28 cellular contexts compared by ENCODE assay signal in genomic region chr19:30358319-30358718, GRCh38. TPM values are rescaled to one million over a fixed set of nuclear protein-coding genes. Genes with fewer than 3 reads are reported as not detected.
DNase-seq lines count a peak whose midpoint lies in the region; ATAC-seq and TF ChIP-seq lines count a peak whose summit lies in the region.
"Had no signal": no experiment of that assay in that cellular context is flagged by ENCODE, and none has a peak within 500 bp of the region (broad histone marks: within the 10 kb centered on the region; RNA-seq: fewer than 3 reads in every experiment).

No MANE protein-coding gene starts in this region.

- peak; percentile 12 for DNase-seq in activated CD8-positive, alpha-beta memory T cell treated with anti-CD3 and anti-CD28 coated beads, Interleukin-2, amount 50 U/mL, for 48 hours
- DNase-seq in activated CD8-positive, alpha-beta memory T cell treated with anti-CD3 and anti-CD28 coated beads, Interleukin-2, amount 10 ng/mL, durations not matched to agents 7 days and 5 days: no peak
- DNase-seq in mesenteric fat pad (ENCODE audit: low spot score) (peak; percentile 73), osteocyte (ENCODE audit: extremely low spot score, unreplicated experiment) (peak; percentile 73), substantia nigra (lab: John Stamatoyannopoulos, UW) (no peak), mesenchymal stem cell (no peak), iPS-NIHi11 (ENCODE audit: low spot score) (no peak)
- DNase-seq: ACHN; BE2C; C1 segment of cervical spinal cord; CD4-positive, alpha-beta memory T cell; CD4-positive, CD25-positive, alpha-beta regulatory T cell; CD8-positive, alpha-beta memory T cell; COR-L47; DMS53; DMS79; DND-41; EL; GDM1 had no signal

- no peak overlapping the region for H3K9ac ChIP-seq in mesenchymal stem cell (ENCODE audit: low read length)
- H3K9ac ChIP-seq: BLaER1 had no signal

- no peak overlapping the region for H4K8ac ChIP-seq in mesenchymal stem cell (ENCODE audit: low read length)

- H3K4me3 ChIP-seq in mesenchymal stem cell (ENCODE audit: insufficient read depth in 1 of 2, low read depth in 1 of 2, low read length in 2 of 2): no peak overlapping the region
- H3K4me3 ChIP-seq: A549, BLaER1, GM12878 had no signal

- H3K9me3 Mint-ChIP-seq in activated CD8-positive, alpha-beta memory T cell treated with anti-CD3 and anti-CD28 coated beads, Interleukin-2, amount 10 ng/mL, durations not matched to agents 7 days and 5 days (ENCODE audit: low read depth): no peaks in the 10 kb centered on the region
- peaks cover 11% of the 10 kb centered on the region for H3K9me3 Mint-ChIP-seq in osteocyte (ENCODE audit: unreplicated experiment)
- H3K9me3 Mint-ChIP-seq: CD4-positive, alpha-beta memory T cell had no signal

- no peak overlapping the region for H3K27ac Mint-ChIP-seq in activated CD8-positive, alpha-beta memory T cell treated with anti-CD3 and anti-CD28 coated beads, Interleukin-2, amount 10 ng/mL, durations not matched to agents 7 days and 5 days
- H3K27ac Mint-ChIP-seq in osteocyte (ENCODE audit: unreplicated experiment): no peak overlapping the region
- H3K27ac Mint-ChIP-seq: CD14-positive monocyte; CD4-positive, alpha-beta memory T cell; CD4-positive, CD25-positive, alpha-beta regulatory T cell; CD8-positive, alpha-beta memory T cell had no signal

- H2BK120ac ChIP-seq in mesenchymal stem cell (ENCODE audit: low read depth, low read length): no peak overlapping the region

- H3K27ac ChIP-seq in substantia nigra (ENCODE audit: low read depth, low read length, poor library complexity, severe bottlenecking): peak overlapping the region; percentile 14
- no peak overlapping the region for H3K27ac ChIP-seq in mesenchymal stem cell (ENCODE audit: low read length, poor library complexity, severe bottlenecking)
- H3K27ac ChIP-seq: 22Rv1, A549, BLaER1 had no signal

- H3K23ac ChIP-seq in mesenchymal stem cell (ENCODE audit: low read length in 2 of 2): no peak overlapping the region

- CTCF ChIA-PET in activated CD8-positive, alpha-beta memory T cell treated with anti-CD3 and anti-CD28 coated beads, Interleukin-2, amount 10 ng/mL, durations not matched to agents 7 days and 5 days (lab: Charles Lee): no interaction called here

- H3K4me2 ChIP-seq in mesenchymal stem cell (ENCODE audit: low read length, poor library complexity, severe bottlenecking): no peak overlapping the region
- H3K4me2 ChIP-seq: A549, BLaER1 had no signal

- no peak overlapping the region for H2BK12ac ChIP-seq in mesenchymal stem cell (ENCODE audit: low read length in 2 of 2)

- no peak overlapping the region for H3K4me3 Mint-ChIP-seq in activated CD8-positive, alpha-beta memory T cell treated with anti-CD3 and anti-CD28 coated beads, Interleukin-2, amount 10 ng/mL, durations not matched to agents 7 days and 5 days
- no peak overlapping the region for H3K4me3 Mint-ChIP-seq in osteocyte (ENCODE audit: unreplicated experiment)
- H3K4me3 Mint-ChIP-seq: CD14-positive monocyte; CD4-positive, alpha-beta memory T cell; CD4-positive, CD25-positive, alpha-beta regulatory T cell; CD8-positive, alpha-beta memory T cell had no signal

- H3K14ac ChIP-seq in mesenchymal stem cell (ENCODE audit: low read length in 2 of 2): no peak overlapping the region

- H3K4ac ChIP-seq in mesenchymal stem cell (ENCODE audit: low read depth in 1 of 2, low read length in 2 of 2): no peak overlapping the region

- H3K79me1 ChIP-seq in mesenchymal stem cell (replicated peaks; ENCODE audit: low read length, poor library complexity, severe bottlenecking): no peaks in the 10 kb centered on the region

- H3K36me3 Mint-ChIP-seq in activated CD8-positive, alpha-beta memory T cell treated with anti-CD3 and anti-CD28 coated beads, Interleukin-2, amount 10 ng/mL, durations not matched to agents 7 days and 5 days: no peaks in the 10 kb centered on the region
- no peaks in the 10 kb centered on the region for H3K36me3 Mint-ChIP-seq in osteocyte (ENCODE audit: unreplicated experiment)
- H3K36me3 Mint-ChIP-seq: CD14-positive monocyte; CD4-positive, alpha-beta memory T cell; CD4-positive, CD25-positive, alpha-beta regulatory T cell; CD8-positive, alpha-beta memory T cell had no signal

- H2AK5ac ChIP-seq in mesenchymal stem cell (ENCODE audit: low read length, severe bottlenecking): no peak overlapping the region

- H3K18ac ChIP-seq in mesenchymal stem cell (ENCODE audit: low read depth in 1 of 2, low read length in 2 of 2): no peak overlapping the region

- ATAC-seq in activated CD8-positive, alpha-beta memory T cell treated with anti-CD3 and anti-CD28 coated beads, Interleukin-2, amount 10 ng/mL, durations not matched to agents 7 days and 5 days: no peak
- no peak for ATAC-seq in HG02884 (IDR thresholded peaks at IDR 0.05; ENCODE audit: unreplicated experiment)
- ATAC-seq: GM12878 had no signal

- peaks cover 13% of the 10 kb centered on the region for H3K27me3 Mint-ChIP-seq in activated CD8-positive, alpha-beta memory T cell treated with anti-CD3 and anti-CD28 coated beads, Interleukin-2, amount 10 ng/mL, durations not matched to agents 7 days and 5 days
- no peaks in the 10 kb centered on the region for H3K27me3 Mint-ChIP-seq in osteocyte (ENCODE audit: unreplicated experiment)

- H3K4me1 Mint-ChIP-seq in activated CD8-positive, alpha-beta memory T cell treated with anti-CD3 and anti-CD28 coated beads, Interleukin-2, amount 10 ng/mL, durations not matched to agents 7 days and 5 days: no peaks in the 10 kb centered on the region
- no peaks in the 10 kb centered on the region for H3K4me1 Mint-ChIP-seq in osteocyte (ENCODE audit: unreplicated experiment)
- H3K4me1 Mint-ChIP-seq: CD4-positive, CD25-positive, alpha-beta regulatory T cell; CD8-positive, alpha-beta memory T cell had no signal

- no peak overlapping the region for H2AFZ ChIP-seq in mesenchymal stem cell (ENCODE audit: low read depth, low read length)

- no peaks in the 10 kb centered on the region for H3K9me3 ChIP-seq in mesenchymal stem cell (ENCODE audit: control insufficient read depth, low read length)
- H3K9me3 ChIP-seq: A549, BE2C, BLaER1 had no signal

- no peaks in the 10 kb centered on the region for H3K4me1 ChIP-seq in mesenchymal stem cell (ENCODE audit: control insufficient read depth, insufficient read depth, low read depth, low read length)
- H3K4me1 ChIP-seq: A549 had no signal

- H4K91ac ChIP-seq in mesenchymal stem cell (ENCODE audit: low read length): no peak overlapping the region

- H3K36me3 ChIP-seq in mesenchymal stem cell (ENCODE audit: control insufficient read depth in 1 of 2, insufficient read depth in 2 of 2, low read depth in 1 of 2, low read length in 2 of 2): no peaks in the 10 kb centered on the region
- H3K36me3 ChIP-seq: BE2C, BLaER1 had no signal

- H2BK5ac ChIP-seq in mesenchymal stem cell (ENCODE audit: low read depth, low read length, poor library complexity, severe bottlenecking): no peak overlapping the region

- H3K27me3 ChIP-seq in mesenchymal stem cell (ENCODE audit: control insufficient read depth in 1 of 2, insufficient read depth in 1 of 2, low read length in 2 of 2): no peaks in the 10 kb centered on the region
- H3K27me3 ChIP-seq: BE2C had no signal

- WGBS in mesenchymal stem cell: 73% methylated on average over 1 of the region's 3 CpGs

- H2BK15ac ChIP-seq in mesenchymal stem cell (ENCODE audit: low read depth, poor library complexity, severe bottlenecking): no peak overlapping the region

- no peak for TF ChIP-seq CTCF in osteocyte (IDR thresholded peaks at IDR 0.05)

RNA-seq across cellular contexts. Expression of gene ZNF536, which starts 13.9 kb away (rescaled TPM):
- not detected for total RNA-seq in activated CD8-positive, alpha-beta memory T cell treated with anti-CD3 and anti-CD28 coated beads, Interleukin-2, amount 10 ng/mL, durations not matched to agents 7 days and 5 days
- total RNA-seq in mesenteric fat pad (not detected), osteocyte (not detected in 2 replicates)
- polyA plus RNA-seq in mesenchymal stem cell (2013, experiment 1 of 2): not detected
- polyA plus RNA-seq in mesenchymal stem cell (2013, experiment 2 of 2): not detected
- total RNA-seq: A172; CD8-positive, alpha-beta memory T cell; G401; GM12878 had no signal
- polyA plus RNA-seq: A549; AG04450; CD14-positive monocyte; CD4-positive, alpha-beta memory T cell; CD8-positive, alpha-beta memory T cell; GM12878 had no signal

Comparison
In these comparisons a context has a peak if more than half of its experiments do, and no peak if none do; other contexts are left out.
1. DNase-seq: peak in activated CD8-positive, alpha-beta memory T cell treated with anti-CD3 and anti-CD28 coated beads, Interleukin-2, amount 50 U/mL, for 48 hours (single experiment), mesenteric fat pad (single experiment) and osteocyte (single experiment); none in activated CD8-positive, alpha-beta memory T cell treated with anti-CD3 and anti-CD28 coated beads, Interleukin-2, amount 10 ng/mL, durations not matched to agents 7 days and 5 days (single experiment), substantia nigra (0 of 49), mesenchymal stem cell (single experiment) and iPS-NIHi11 (single experiment).